Comparison of ENCODE assay signal across 13 cellular contexts in the genomic region with DNA sequence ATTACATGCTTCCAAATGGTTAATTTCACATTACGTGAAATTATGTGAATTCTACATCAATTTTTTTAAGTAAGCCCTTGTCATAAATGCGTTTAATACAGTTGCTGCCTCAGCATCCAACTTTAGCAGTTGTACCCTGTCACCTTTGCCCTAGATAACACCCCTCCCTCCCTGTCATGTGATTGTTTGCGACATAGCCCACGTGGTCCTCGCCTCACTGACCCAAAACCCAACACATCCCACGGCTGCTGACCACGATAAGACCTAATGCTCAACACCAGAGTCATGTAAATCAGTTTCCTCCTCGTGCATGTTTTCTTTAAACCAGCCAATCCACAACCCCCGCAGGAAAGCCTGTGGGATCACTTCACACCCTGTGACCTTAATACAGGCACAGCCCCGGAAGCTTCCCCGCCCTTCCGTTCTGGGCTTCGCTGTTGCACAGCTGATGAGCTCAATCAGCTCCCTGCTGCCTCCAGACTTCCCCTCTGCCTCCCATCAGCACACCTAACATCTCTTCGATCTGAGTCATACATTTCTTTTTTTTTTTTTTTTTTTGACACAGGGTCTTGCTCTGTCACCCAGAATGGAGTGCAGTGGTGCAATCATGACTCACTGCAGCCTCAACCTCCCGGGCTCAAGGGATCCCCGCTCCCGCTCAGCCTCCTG. TPM values are rescaled to one million over a fixed set of nuclear protein-coding genes. Genes with fewer than 3 reads are reported as not detected.
DNase-seq lines count a peak whose midpoint lies in the region; ATAC-seq and TF ChIP-seq lines count a peak whose summit lies in the region.
"Not testable (repeated sequence)": the region's sequence is repeated elsewhere in the genome, so short reads cannot be mapped to it uniquely, and the experiment has no call there.
"Had no signal": no experiment of that assay in that cellular context is flagged by ENCODE, and none has a peak within 500 bp of the region (broad histone marks: within the 10 kb centered on the region; RNA-seq: fewer than 3 reads in every experiment).

No MANE protein-coding gene starts in this region.

- not testable (repeated sequence) for DNase-seq in PC-3; activated T-cell treated with anti-CD3 and anti-CD28 coated beads, Interleukin-2, amount 50 U/mL, for 4 hours; foreskin keratinocyte; mucosa of descending colon; upper lobe of right lung

- H3K79me2 ChIP-seq in PC-3 (ENCODE audit: low read length), result not testable (repeated sequence)

- not testable (repeated sequence) for H3K36me3 ChIP-seq in PC-3 (ENCODE audit: low read depth, low read length); mucosa of descending colon (ENCODE audit: low read depth); upper lobe of right lung

- not testable (repeated sequence) for H4K20me1 ChIP-seq in PC-3 (ENCODE audit: low read length)

- H3K4me3 ChIP-seq in PC-3 (ENCODE audit: low read length); mucosa of descending colon; upper lobe of right lung: not testable (repeated sequence)

- not testable (repeated sequence) for H3K9ac ChIP-seq in PC-3 (ENCODE audit: low read length)

- TSS peak; percentile 55 for BruUV-seq in PC-3 (replicated peaks; lab: Mats Ljungman, UMichigan)

- not testable (repeated sequence) for H3K4me1 ChIP-seq in PC-3 (ENCODE audit: insufficient read depth, low read length); foreskin keratinocyte; mucosa of descending colon (ENCODE audit: low read depth); upper lobe of right lung

- not testable (repeated sequence) for H2AFZ ChIP-seq in PC-3 (ENCODE audit: low read length)

- not testable (repeated sequence) for H3K27ac ChIP-seq in PC-3 (ENCODE audit: low read length); foreskin keratinocyte; upper lobe of right lung

- not testable (repeated sequence) for H3K36me3 Mint-ChIP-seq in activated T-cell treated with anti-CD3 and anti-CD28 coated beads, Interleukin-2, amount 50 U/mL, for 4 hours (ENCODE audit: insufficient read depth)

- not testable (repeated sequence) for H3K27me3 Mint-ChIP-seq in activated T-cell treated with anti-CD3 and anti-CD28 coated beads, Interleukin-2, amount 50 U/mL, for 4 hours (ENCODE audit: low read depth)

- not testable (repeated sequence) for H3K27me3 ChIP-seq in PC-3 (ENCODE audit: low read length); foreskin keratinocyte; upper lobe of right lung

- H3F3A ChIP-seq in PC-3 (ENCODE audit: low read length, unreplicated experiment), result not testable (repeated sequence)

- intact Hi-C loops in PC-3 (cut with micrococcal nuclease); mucosa of descending colon (cut with DNase I, micrococcal nuclease); upper lobe of right lung (cut with DNase I): not testable (repeated sequence)

- not testable (repeated sequence) for H3K9me3 ChIP-seq in PC-3 (ENCODE audit: low read length); mucosa of descending colon; upper lobe of right lung

- CTCF ChIA-PET in PC-3 (lab: Charles Lee), result not testable (repeated sequence)

- H3K4me1 Mint-ChIP-seq in activated T-cell treated with anti-CD3 and anti-CD28 coated beads, Interleukin-2, amount 50 U/mL, for 4 hours (ENCODE audit: low read depth), result not testable (repeated sequence)

- not testable (repeated sequence) for TF ChIP-seq CTCF in PC-3 (conservative IDR thresholded peaks at IDR 0.05; ENCODE audit: low read depth, low read length); foreskin keratinocyte (conservative IDR thresholded peaks at IDR 0.05); mucosa of descending colon (IDR thresholded peaks at IDR 0.05); upper lobe of right lung (IDR thresholded peaks at IDR 0.05)

- peak; percentile 68 for ATAC-seq in GM18868 (IDR thresholded peaks at IDR 0.05; ENCODE audit: unreplicated experiment)
- ATAC-seq in GM21576 (IDR thresholded peaks at IDR 0.05; ENCODE audit: unreplicated experiment), result peak; percentile 94
- ATAC-seq in HG03103 (IDR thresholded peaks at IDR 0.05; ENCODE audit: low read depth, unreplicated experiment), result peak; percentile 65
- ATAC-seq in PC-3, result peak; percentile 99
- peak; percentile 94 to 98 for ATAC-seq in activated T-cell treated with anti-CD3 and anti-CD28 coated beads, Interleukin-2, amount 50 U/mL, for 4 hours
- ATAC-seq in foreskin keratinocyte, result peak; percentile 99
- peak; percentile 93 for ATAC-seq in mucosa of descending colon
- ATAC-seq in upper lobe of right lung, result peak; percentile 97

- POLR2A ChIA-PET in PC-3 (lab: Charles Lee; ENCODE audit: unreplicated experiment), result not testable (repeated sequence)

- not testable (repeated sequence) for H3K4me3 Mint-ChIP-seq in activated T-cell treated with anti-CD3 and anti-CD28 coated beads, Interleukin-2, amount 50 U/mL, for 4 hours

- H3K9me2 ChIP-seq in PC-3 (replicated peaks; ENCODE audit: low read length), result not testable (repeated sequence)

- H3K9me3 Mint-ChIP-seq in activated T-cell treated with anti-CD3 and anti-CD28 coated beads, Interleukin-2, amount 50 U/mL, for 4 hours, result not testable (repeated sequence)

- not testable (repeated sequence) for H3K4me2 ChIP-seq in PC-3 (ENCODE audit: low read length)

RNA-seq across cellular contexts. Expression of a gene that starts 9.9 kb away (rescaled TPM):
- total RNA-seq in PC-3 (2014; rRNA removed) (not detected in 2 replicates), foreskin keratinocyte (not detected in 2 replicates), mucosa of descending colon (not detected), upper lobe of right lung (not detected)
- total RNA-seq in activated T-cell treated with anti-CD3 and anti-CD28 coated beads, Interleukin-2, amount 50 U/mL, for 4 hours, result not detected
- not detected in 2 replicates for polyA plus RNA-seq in foreskin keratinocyte
- total RNA-seq: astrocyte, Calu3, hepatocyte, Peyer's patch had no signal
- polyA plus RNA-seq: hepatocyte had no signal

RNA-seq across cellular contexts. Expression of a gene that starts 28.0 kb away (rescaled TPM):
- total RNA-seq in PC-3 (2014; rRNA removed), result not detected in 2 replicates
- not detected for total RNA-seq in activated T-cell treated with anti-CD3 and anti-CD28 coated beads, Interleukin-2, amount 50 U/mL, for 4 hours
- not detected in 2 replicates for total RNA-seq in foreskin keratinocyte
- polyA plus RNA-seq in foreskin keratinocyte, result not detected in 2 replicates
- not detected for total RNA-seq in mucosa of descending colon
- not detected for total RNA-seq in upper lobe of right lung
- total RNA-seq: astrocyte, Calu3, hepatocyte, Peyer's patch had no signal
- polyA plus RNA-seq: hepatocyte, thymus had no signal

RNA-seq across cellular contexts. Expression of a gene that starts 47.4 kb away (rescaled TPM):
- total RNA-seq in PC-3 (2014; rRNA removed) (0.11 TPM in 1 of 2 replicates, not detected in the other), foreskin keratinocyte (not detected in 2 replicates), mucosa of descending colon (not detected), upper lobe of right lung (not detected)
- total RNA-seq in activated T-cell treated with anti-CD3 and anti-CD28 coated beads, Interleukin-2, amount 50 U/mL, for 4 hours, result not detected
- polyA plus RNA-seq in foreskin keratinocyte, result not detected in 2 replicates
- total RNA-seq: astrocyte, Calu3, hepatocyte, Peyer's patch had no signal
- polyA plus RNA-seq: hepatocyte had no signal

RNA-seq across cellular contexts. Expression of a gene that starts 48.1 kb away (rescaled TPM):
- total RNA-seq in PC-3 (2014; rRNA removed), result not detected in 2 replicates
- not detected for total RNA-seq in activated T-cell treated with anti-CD3 and anti-CD28 coated beads, Interleukin-2, amount 50 U/mL, for 4 hours
- not detected in 2 replicates for total RNA-seq in foreskin keratinocyte
- not detected in 2 replicates for polyA plus RNA-seq in foreskin keratinocyte
- not detected for total RNA-seq in mucosa of descending colon
- total RNA-seq in upper lobe of right lung, result not detected
- total RNA-seq: astrocyte, Calu3, hepatocyte, Peyer's patch had no signal
